In the genomic region with DNA sequence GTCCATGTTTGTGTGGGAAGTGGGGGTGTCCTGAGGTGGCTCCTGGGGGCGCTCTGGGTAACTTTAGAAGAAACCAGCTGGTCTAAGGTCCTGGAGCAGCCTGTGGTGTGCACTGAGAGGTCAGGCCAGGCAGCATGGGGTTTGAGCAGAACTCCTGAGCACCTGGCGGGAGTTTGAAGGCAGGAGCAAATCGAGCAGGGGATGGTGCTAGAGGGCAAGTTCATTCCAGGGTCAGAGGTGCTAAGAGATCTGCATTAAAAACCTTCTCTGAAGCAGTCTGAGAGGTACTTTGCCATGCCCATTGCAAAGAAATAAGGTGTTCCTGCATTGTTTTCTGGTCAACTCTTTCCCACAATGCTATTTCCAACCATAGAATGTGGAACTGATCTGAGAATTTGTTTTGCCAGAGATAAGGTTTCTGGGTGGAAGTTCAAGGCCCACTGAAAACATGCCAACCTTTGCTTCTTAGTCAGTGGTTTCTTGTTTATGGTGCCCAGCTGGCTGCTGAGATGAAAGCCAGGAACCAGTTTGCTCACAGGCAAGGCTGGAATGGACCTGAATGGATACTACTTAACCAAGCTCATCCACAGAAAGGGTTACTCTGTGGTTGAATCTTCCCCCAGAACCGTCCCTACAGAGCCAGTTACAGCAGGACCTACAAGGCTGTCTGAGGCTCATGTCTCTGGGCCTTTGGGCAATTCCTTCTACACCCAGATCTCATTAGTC, we compare ENCODE assay signal across 21 cellular contexts.
DNase-seq lines count a peak whose midpoint lies in the region; ATAC-seq, FAIRE-seq and TF ChIP-seq lines count a peak whose summit lies in the region.
"Had no signal": no experiment of that assay in that cellular context is flagged by ENCODE, and none has a peak within 500 bp of the region (broad histone marks: within the 10 kb centered on the region; RNA-seq: fewer than 3 reads in every experiment).

No MANE protein-coding gene starts in this region.

- no peaks in the 10 kb centered on the region for H3K36me3 ChIP-seq in pancreas

- no peaks in the 10 kb centered on the region for H3K9me3 ChIP-seq in pancreas

- H3K4me1 ChIP-seq in pancreas, result peaks cover 6 to 12% (median 11%) of the 10 kb centered on the region in 3 donors

- no peak for FAIRE-seq in pancreas (lab: Jason Lieb, UNC)
- FAIRE-seq: kidney had no signal

- WGBS in pancreas, 2 donors, result 43 to 62% methylated on average over 4 of the region's 4 CpGs

- H3K4me3 ChIP-seq in pancreas, result no peak overlapping the region

- no peak overlapping the region for H3K27ac ChIP-seq in pancreas

- no peak for TF ChIP-seq CTCF in pancreas (IDR thresholded peaks at IDR 0.05)

- peak; percentile 75 to 93 (median 87) for ATAC-seq in pancreas
- ATAC-seq in GM19395 (IDR thresholded peaks at IDR 0.05; ENCODE audit: unreplicated experiment), result no peak
- ATAC-seq in HG03045 (IDR thresholded peaks at IDR 0.05; ENCODE audit: unreplicated experiment), result no peak
- ATAC-seq: naive thymus-derived CD8-positive, alpha-beta T cell; SK-N-SH treated with all-trans-retinoic acid at 6 μM for 48 hours; WTC11 had no signal

- H3K27me3 ChIP-seq in pancreas, result no peaks in the 10 kb centered on the region

- DNase-seq in AG20443 (ENCODE audit: low spot score) (peak; percentile 19), RPMI7951 (ENCODE audit: low read depth) (peak; percentile 73), fibroblast of gingiva (ENCODE audit: low read depth) (peak; percentile 79), pancreas (peak in 3 of 6 donors; percentile 54 to 68 (median 68)), kidney glomerular epithelial cell (lab: John Stamatoyannopoulos, UW) (no peak), NCI-H1436 treated with DMSO at 0.1 percent for 48 hours (lab: John Stamatoyannopoulos, UW) (no peak)
- DNase-seq: activated CD4-positive, alpha-beta T cell treated with anti-CD3 and anti-CD28 coated beads, Interleukin-2, amount 50 U/mL, for 48 hours; activated gamma-delta T cell treated with Interleukin-2 at 50 U/mL for 16 hours; DND-41; kidney; mesendoderm; naive thymus-derived CD8-positive, alpha-beta T cell; NCI-H1417; NCI-H526; posterior cingulate gyrus; stimulated activated CD4-positive, alpha-beta T cell treated with anti-CD3 and anti-CD28 coated beads, Interleukin-1b, Interleukin-23, amount 100 ng/mL, for 48 hours; stimulated activated naive CD4-positive, alpha-beta T cell had no signal

- intact Hi-C loops in pancreas (cut with DNase I), result no loop called here

Comparison
In these comparisons a context has a peak if more than half of its experiments do, and no peak if none do; other contexts are left out.
1. DNase-seq: peak in AG20443 (single experiment), RPMI7951 (single experiment) and fibroblast of gingiva (single experiment); none in kidney glomerular epithelial cell (single experiment) and NCI-H1436 treated with DMSO at 0.1 percent for 48 hours (single experiment).
2. ATAC-seq: peak in pancreas (4 of 4); none in GM19395 (single experiment) and HG03045 (single experiment).